Comparison of ENCODE assay signal across 18 cellular contexts in genomic region chr19:16831531-16831930, GRCh38. TPM values are rescaled to one million over a fixed set of nuclear protein-coding genes. Genes with fewer than 3 reads are reported as not detected.
DNase-seq lines count a peak whose midpoint lies in the region; ATAC-seq lines count a peak whose summit lies in the region.
"Had no signal": no experiment of that assay in that cellular context is flagged by ENCODE, and none has a peak within 500 bp of the region (broad histone marks: within the 10 kb centered on the region; RNA-seq: fewer than 3 reads in every experiment).

No MANE protein-coding gene starts in this region.

- ATAC-seq in T-helper 17 cell (no peak), memory B cell (ENCODE audit: low read depth) (no peak), GM18498 (IDR thresholded peaks at IDR 0.05; ENCODE audit: unreplicated experiment) (no peak)
- ATAC-seq in stimulated activated memory B cell treated with anti-CD40 and anti-IgM and Interleukin-4, amounts not matched to agents 10 μg/mL and 1 μg/mL and 100 μg/mL, for 72 hours = no peak
- ATAC-seq: left lobe of liver, mucosa of descending colon had no signal

- peaks cover 28% of the 10 kb centered on the region for H3K4me1 Mint-ChIP-seq in activated naive CD4-positive, alpha-beta T cell treated with anti-CD3 and anti-CD28 coated beads, Interleukin-2, amount 50 U/mL, for 24 hours
- H3K4me1 Mint-ChIP-seq in T-helper 17 cell (peaks cover 13% of the 10 kb centered on the region), memory B cell (peaks cover 28% of the 10 kb centered on the region)
- H3K4me1 Mint-ChIP-seq in stimulated activated memory B cell treated with anti-CD40 and anti-IgM and Interleukin-4, amounts not matched to agents 10 μg/mL and 1 μg/mL and 100 μg/mL, for 72 hours = peaks cover 50% of the 10 kb centered on the region

- no peaks in the 10 kb centered on the region for H3K27me3 Mint-ChIP-seq in activated naive CD4-positive, alpha-beta T cell treated with anti-CD3 and anti-CD28 coated beads, Interleukin-2, amount 50 U/mL, for 24 hours
- H3K27me3 Mint-ChIP-seq in T-helper 17 cell = peaks cover 10% of the 10 kb centered on the region
- H3K27me3 Mint-ChIP-seq in memory B cell = peaks cover 4% of the 10 kb centered on the region
- H3K27me3 Mint-ChIP-seq in stimulated activated memory B cell treated with anti-CD40 and anti-IgM and Interleukin-4, amounts not matched to agents 10 μg/mL and 1 μg/mL and 100 μg/mL, for 72 hours = peaks cover 13% of the 10 kb centered on the region

- H3K9me3 ChIP-seq in T-helper 17 cell (ENCODE audit: control insufficient read depth, low read length, poor library complexity, severe bottlenecking) = no peaks in the 10 kb centered on the region
- H3K9me3 ChIP-seq: mucosa of descending colon, sigmoid colon, tibial artery had no signal

- peaks cover 2% of the 10 kb centered on the region for H3K36me3 Mint-ChIP-seq in activated naive CD4-positive, alpha-beta T cell treated with anti-CD3 and anti-CD28 coated beads, Interleukin-2, amount 50 U/mL, for 24 hours
- H3K36me3 Mint-ChIP-seq in T-helper 17 cell (ENCODE audit: low read depth) (peaks cover 4% of the 10 kb centered on the region), memory B cell (peaks cover 10% of the 10 kb centered on the region)
- peaks cover 33% of the 10 kb centered on the region for H3K36me3 Mint-ChIP-seq in stimulated activated memory B cell treated with anti-CD40 and anti-IgM and Interleukin-4, amounts not matched to agents 10 μg/mL and 1 μg/mL and 100 μg/mL, for 72 hours

- no peaks in the 10 kb centered on the region for H3K9me3 Mint-ChIP-seq in activated naive CD4-positive, alpha-beta T cell treated with anti-CD3 and anti-CD28 coated beads, Interleukin-2, amount 50 U/mL, for 24 hours
- no peaks in the 10 kb centered on the region for H3K9me3 Mint-ChIP-seq in memory B cell
- no peaks in the 10 kb centered on the region for H3K9me3 Mint-ChIP-seq in stimulated activated memory B cell treated with anti-CD40 and anti-IgM and Interleukin-4, amounts not matched to agents 10 μg/mL and 1 μg/mL and 100 μg/mL, for 72 hours
- H3K9me3 Mint-ChIP-seq: dendritic cell treated with granulocyte-macrophage colony-stimulating factor and Interleukin-4, amounts not matched to agents 40 ng/mL and 50 ng/mL, for 4 days had no signal

- H3K27ac Mint-ChIP-seq in activated naive CD4-positive, alpha-beta T cell treated with anti-CD3 and anti-CD28 coated beads, Interleukin-2, amount 50 U/mL, for 24 hours = peak overlapping the region; percentile 33
- H3K27ac Mint-ChIP-seq in T-helper 17 cell = no peak overlapping the region
- peak overlapping the region; percentile 25 for H3K27ac Mint-ChIP-seq in memory B cell
- peak overlapping the region; percentile 33 for H3K27ac Mint-ChIP-seq in stimulated activated memory B cell treated with anti-CD40 and anti-IgM and Interleukin-4, amounts not matched to agents 10 μg/mL and 1 μg/mL and 100 μg/mL, for 72 hours
- H3K27ac Mint-ChIP-seq: dendritic cell treated with granulocyte-macrophage colony-stimulating factor and Interleukin-4, amounts not matched to agents 40 ng/mL and 50 ng/mL, for 4 days had no signal

- peak overlapping the region; percentile 12 for H3K4me3 Mint-ChIP-seq in activated naive CD4-positive, alpha-beta T cell treated with anti-CD3 and anti-CD28 coated beads, Interleukin-2, amount 50 U/mL, for 24 hours
- H3K4me3 Mint-ChIP-seq in T-helper 17 cell = peak overlapping the region; percentile 31
- peak overlapping the region; percentile 19 for H3K4me3 Mint-ChIP-seq in memory B cell
- no peak overlapping the region for H3K4me3 Mint-ChIP-seq in stimulated activated memory B cell treated with anti-CD40 and anti-IgM and Interleukin-4, amounts not matched to agents 10 μg/mL and 1 μg/mL and 100 μg/mL, for 72 hours
- H3K4me3 Mint-ChIP-seq: dendritic cell treated with granulocyte-macrophage colony-stimulating factor and Interleukin-4, amounts not matched to agents 40 ng/mL and 50 ng/mL, for 4 days had no signal

- no peak for DNase-seq in activated naive CD4-positive, alpha-beta T cell treated with Interleukin-2 at 50 U/mL for 16 hours
- DNase-seq in T-helper 17 cell (no peak), memory B cell (ENCODE audit: low spot score in 2 of 2) (no peak), amniotic stem cell (lab: John Stamatoyannopoulos, UW) (no peak), H4 (ENCODE audit: low spot score) (no peak)
- DNase-seq: activated CD4-positive, alpha-beta T cell treated with anti-CD3 and anti-CD28 coated beads, Interleukin-2, amount 50 U/mL, for 48 hours; activated T-cell treated with anti-CD3 and anti-CD28 coated beads, Interleukin-2, amount 50 U/mL, for 1 hour; GOT3; mucosa of descending colon; sigmoid colon; stimulated activated naive CD4-positive, alpha-beta T cell treated with Interleukin-2 at 50 U/mL for 16 hours; tibial artery had no signal

RNA-seq across cellular contexts. Expression of gene SIN3B, which starts 2.3 kb away (rescaled TPM):
- total RNA-seq in T-helper 17 cell = 10 to 100 TPM; 61.1 to 69.4 TPM
- 18.6 and 19.6 TPM in 2 replicates for total RNA-seq in H4 (2014; rRNA removed; shearing (Covaris generic))

RNA-seq across cellular contexts. Expression of gene F2RL3, which starts 57.3 kb away (rescaled TPM):
- 1 to 10 TPM in 1 of 2 donors, under 1 TPM in 1; 0.07 to 2.7 TPM for total RNA-seq in T-helper 17 cell
- total RNA-seq in H4 (2014; rRNA removed; shearing (Covaris generic)) = 0.21 TPM in 1 of 2 replicates, not detected in the other
- total RNA-seq: bronchial epithelial cell had no signal
